In the genomic region with DNA sequence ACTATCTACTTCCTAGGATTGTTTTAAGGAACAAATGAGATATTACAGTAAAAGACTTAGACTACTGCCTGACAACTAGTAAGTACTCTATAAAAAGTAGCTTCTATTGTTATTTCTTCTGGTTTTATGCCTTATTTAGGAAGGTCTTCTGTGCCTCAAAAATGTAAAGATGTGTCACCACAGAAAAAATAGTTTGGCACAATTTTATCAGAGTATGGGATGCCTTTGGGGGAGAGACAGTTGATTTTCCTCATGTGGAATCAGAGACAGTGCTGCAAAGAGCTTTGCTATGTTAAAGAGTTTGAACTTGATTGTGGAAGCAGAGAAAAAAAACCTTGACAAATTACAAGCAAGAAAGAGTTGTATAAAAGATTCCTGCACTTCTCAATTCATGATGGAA, we compare ENCODE assay signal across 29 cellular contexts.
"Had no signal": no experiment of that assay in that cellular context is flagged by ENCODE, and none has a peak within 500 bp of the region (broad histone marks: within the 10 kb centered on the region; RNA-seq: fewer than 3 reads in every experiment).

No MANE protein-coding gene starts in this region.

- ATAC-seq: natural killer cell treated with Interleukin-12 subunit alpha and Interleukin-12 subunit beta and Interleukin-15 and Interleukin-18, amount 100 ng/mL, for 72 hours; psoas muscle; right cardiac atrium; right lobe of liver; stimulated activated effector memory CD8-positive, alpha-beta T cell treated with anti-CD3 and anti-CD28 coated beads, Interleukin-12 subunit alpha, Interleukin-12 subunit beta, amount 100 ng/mL, for 72 hours; stimulated activated naive B cell treated with anti-CD40 and anti-IgM and Interleukin-4, amounts not matched to agents 10 μg/mL and 1 μg/mL and 100 μg/mL, for 72 hours had no signal

- H3K9me3 ChIP-seq: neutrophil, ovary, psoas muscle, right lobe of liver, thoracic aorta, thyroid gland, upper lobe of left lung, vagina had no signal

- H3K27ac ChIP-seq: neutrophil, ovary, parathyroid adenoma, psoas muscle, right lobe of liver, sigmoid colon, stomach, thoracic aorta, thyroid gland, upper lobe of left lung, vagina had no signal

- H3K4me3 Mint-ChIP-seq: natural killer cell treated with Interleukin-12 subunit alpha and Interleukin-12 subunit beta and Interleukin-15 and Interleukin-18, amount 100 ng/mL, for 72 hours; nephron progenitor cell; neural crest cell; stimulated activated effector memory CD8-positive, alpha-beta T cell treated with anti-CD3 and anti-CD28 coated beads, Interleukin-12 subunit alpha, Interleukin-12 subunit beta, amount 100 ng/mL, for 72 hours; stimulated activated naive B cell treated with anti-CD40 and anti-IgM and Interleukin-4, amounts not matched to agents 10 μg/mL and 1 μg/mL and 100 μg/mL, for 72 hours; stimulated activated naive CD8-positive, alpha-beta T cell treated with anti-CD3 and anti-CD28 coated beads, Interleukin-15, Interleukin-2, amounts not matched to agents 100 ng/mL and 50 ng/mL, for 24 hours had no signal

- H3K4me1 ChIP-seq: parathyroid adenoma, psoas muscle, thyroid gland, upper lobe of left lung, vagina had no signal

- H3K9ac ChIP-seq: parathyroid adenoma had no signal

- H3K36me3 ChIP-seq: neutrophil, ovary, thoracic aorta, thyroid gland, upper lobe of left lung had no signal

- H3K27me3 ChIP-seq: neutrophil, ovary, right lobe of liver, sigmoid colon, stomach, thyroid gland, tibial nerve, upper lobe of left lung, vagina had no signal

- H3K4me3 ChIP-seq: ovary, psoas muscle, right lobe of liver, sigmoid colon, stomach, thoracic aorta, thyroid gland, tibial nerve, upper lobe of left lung, vagina had no signal

- H3K27me3 Mint-ChIP-seq: natural killer cell treated with Interleukin-12 subunit alpha and Interleukin-12 subunit beta and Interleukin-15 and Interleukin-18, amount 100 ng/mL, for 72 hours; progenitor cell of endocrine pancreas; stimulated activated naive B cell treated with anti-CD40 and anti-IgM and Interleukin-4, amounts not matched to agents 10 μg/mL and 1 μg/mL and 100 μg/mL, for 72 hours; stimulated activated naive CD8-positive, alpha-beta T cell treated with anti-CD3 and anti-CD28 coated beads, Interleukin-15, Interleukin-2, amounts not matched to agents 100 ng/mL and 50 ng/mL, for 24 hours had no signal

- H3K4me1 Mint-ChIP-seq: nephron progenitor cell had no signal

- H2AFZ ChIP-seq: parathyroid adenoma had no signal

- DNase-seq: nephron progenitor cell; nucleus accumbens; ovary; posterior cingulate gyrus; psoas muscle; right cardiac atrium; right lobe of liver; sigmoid colon; small intestine; stimulated activated CD4-positive, alpha-beta T cell treated with anti-CD3 and anti-CD28 coated beads, Interleukin-15, amount 100 ng/mL, for 24 hours; stimulated activated CD4-positive, alpha-beta T cell treated with anti-CD3 and anti-CD28 coated beads, Interleukin-2, amount 100 ng/mL, for 24 hours; stimulated activated CD4-positive, alpha-beta T cell treated with anti-CD3 and anti-CD28 coated beads, Interleukin-2, amount 100 ng/mL, for 48 hours; stimulated activated CD4-positive, alpha-beta T cell treated with anti-CD3 and anti-CD28 coated beads, Interleukin-4, amount 100 ng/mL, for 24 hours; stimulated activated naive B cell treated with anti-CD40 and anti-IgM and Interleukin-4, amounts not matched to agents 10 μg/mL and 1 μg/mL and 100 μg/mL, for 72 hours; stimulated activated naive CD4-positive, alpha-beta T cell treated with Interleukin-2 at 50 U/mL for 16 hours; stomach; thyroid gland; trophoblast cell; upper lobe of left lung had no signal

- H3K27ac Mint-ChIP-seq: natural killer cell treated with Interleukin-12 subunit alpha and Interleukin-12 subunit beta and Interleukin-15 and Interleukin-18, amount 100 ng/mL, for 72 hours; nephron progenitor cell; progenitor cell of endocrine pancreas; stimulated activated effector memory CD8-positive, alpha-beta T cell treated with anti-CD3 and anti-CD28 coated beads, Interleukin-12 subunit alpha, Interleukin-12 subunit beta, amount 100 ng/mL, for 72 hours; stimulated activated naive B cell treated with anti-CD40 and anti-IgM and Interleukin-4, amounts not matched to agents 10 μg/mL and 1 μg/mL and 100 μg/mL, for 72 hours; stimulated activated naive CD8-positive, alpha-beta T cell treated with anti-CD3 and anti-CD28 coated beads, Interleukin-15, Interleukin-2, amounts not matched to agents 100 ng/mL and 50 ng/mL, for 24 hours had no signal
